3 cellular contexts compared by ENCODE assay signal in the genomic region with DNA sequence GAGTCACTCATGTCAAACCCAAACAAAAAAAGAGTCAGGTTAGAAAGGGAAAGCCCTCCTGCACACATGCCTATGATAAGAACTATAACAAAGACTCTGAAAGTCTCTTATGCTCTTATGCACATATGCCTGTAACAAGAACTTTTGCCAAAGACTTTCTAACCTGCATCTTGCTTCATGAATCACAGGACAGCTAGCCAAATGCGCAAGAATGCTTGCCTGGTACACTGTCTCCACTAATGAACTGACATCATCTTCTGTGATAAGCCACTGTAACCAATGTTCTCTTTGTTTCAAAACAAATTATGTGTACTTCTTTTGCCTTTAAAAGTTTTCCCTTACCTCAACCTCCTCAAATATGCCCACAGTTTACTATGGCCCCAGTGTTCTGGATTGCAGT.
A peak's percentile ranks its signal among the peaks of the same experiment; 100 is the strongest.
TF ChIP-seq lines count a peak whose summit lies in the region.

No MANE protein-coding gene starts in this region.

TF ChIP-seq in K562, 482 proteins besides CTCF, POLR2A, EP300 and RAD21:
- TF ChIP-seq MYNN (IDR thresholded peaks at IDR 0.05) (no peak), MYNN (CRISPR knock-in tag; IDR thresholded peaks at IDR 0.05) (no peak), PTTG1 (tag; IDR thresholded peaks at IDR 0.05; ENCODE audit: low read depth) (peak; percentile 64; the same call in 1 of the 2 replicates)

TF ChIP-seq in WTC11, 78 proteins besides CTCF, POLR2A, EP300 and RAD21:
- TF ChIP-seq, protein P1, sequence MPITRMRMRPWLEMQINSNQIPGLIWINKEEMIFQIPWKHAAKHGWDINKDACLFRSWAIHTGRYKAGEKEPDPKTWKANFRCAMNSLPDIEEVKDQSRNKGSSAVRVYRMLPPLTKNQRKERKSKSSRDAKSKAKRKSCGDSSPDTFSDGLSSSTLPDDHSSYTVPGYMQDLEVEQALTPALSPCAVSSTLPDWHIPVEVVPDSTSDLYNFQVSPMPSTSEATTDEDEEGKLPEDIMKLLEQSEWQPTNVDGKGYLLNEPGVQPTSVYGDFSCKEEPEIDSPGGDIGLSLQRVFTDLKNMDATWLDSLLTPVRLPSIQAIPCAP (CRISPR knock-in tag; IDR thresholded peaks at IDR 0.05): no peak
- TF ChIP-seq, protein P2, sequence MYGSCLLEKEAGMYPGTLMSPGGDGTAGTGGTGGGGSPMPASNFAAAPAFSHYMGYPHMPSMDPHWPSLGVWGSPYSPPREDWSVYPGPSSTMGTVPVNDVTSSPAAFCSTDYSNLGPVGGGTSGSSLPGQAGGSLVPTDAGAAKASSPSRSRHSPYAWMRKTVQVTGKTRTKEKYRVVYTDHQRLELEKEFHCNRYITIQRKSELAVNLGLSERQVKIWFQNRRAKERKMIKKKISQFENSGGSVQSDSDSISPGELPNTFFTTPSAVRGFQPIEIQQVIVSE (CRISPR knock-in tag; IDR thresholded peaks at IDR 0.05; ENCODE audit: borderline replicate concordance): no peak
- no peak for TF ChIP-seq NFE2L1 (CRISPR knock-in tag; IDR thresholded peaks at IDR 0.05)
- TF ChIP-seq IRF2 (CRISPR knock-in tag; IDR thresholded peaks at IDR 0.05; ENCODE audit: borderline replicate concordance, low read depth): no peak
- no peak for TF ChIP-seq NFATC4 (CRISPR knock-in tag; IDR thresholded peaks at IDR 0.05)
- TF ChIP-seq ELF4 (CRISPR knock-in tag; IDR thresholded peaks at IDR 0.05; ENCODE audit: low read depth): no peak
- TF ChIP-seq, protein P3, sequence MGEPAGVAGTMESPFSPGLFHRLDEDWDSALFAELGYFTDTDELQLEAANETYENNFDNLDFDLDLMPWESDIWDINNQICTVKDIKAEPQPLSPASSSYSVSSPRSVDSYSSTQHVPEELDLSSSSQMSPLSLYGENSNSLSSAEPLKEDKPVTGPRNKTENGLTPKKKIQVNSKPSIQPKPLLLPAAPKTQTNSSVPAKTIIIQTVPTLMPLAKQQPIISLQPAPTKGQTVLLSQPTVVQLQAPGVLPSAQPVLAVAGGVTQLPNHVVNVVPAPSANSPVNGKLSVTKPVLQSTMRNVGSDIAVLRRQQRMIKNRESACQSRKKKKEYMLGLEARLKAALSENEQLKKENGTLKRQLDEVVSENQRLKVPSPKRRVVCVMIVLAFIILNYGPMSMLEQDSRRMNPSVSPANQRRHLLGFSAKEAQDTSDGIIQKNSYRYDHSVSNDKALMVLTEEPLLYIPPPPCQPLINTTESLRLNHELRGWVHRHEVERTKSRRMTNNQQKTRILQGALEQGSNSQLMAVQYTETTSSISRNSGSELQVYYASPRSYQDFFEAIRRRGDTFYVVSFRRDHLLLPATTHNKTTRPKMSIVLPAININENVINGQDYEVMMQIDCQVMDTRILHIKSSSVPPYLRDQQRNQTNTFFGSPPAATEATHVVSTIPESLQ (CRISPR knock-in tag; IDR thresholded peaks at IDR 0.05): no peak
- TF ChIP-seq NR3C1 (CRISPR knock-in tag; conservative IDR thresholded peaks at IDR 0.05; ENCODE audit: low read depth): no peak
- no peak for TF ChIP-seq MXD4 (CRISPR knock-in tag; IDR thresholded peaks at IDR 0.05; ENCODE audit: borderline replicate concordance)
- TF ChIP-seq, protein P4, sequence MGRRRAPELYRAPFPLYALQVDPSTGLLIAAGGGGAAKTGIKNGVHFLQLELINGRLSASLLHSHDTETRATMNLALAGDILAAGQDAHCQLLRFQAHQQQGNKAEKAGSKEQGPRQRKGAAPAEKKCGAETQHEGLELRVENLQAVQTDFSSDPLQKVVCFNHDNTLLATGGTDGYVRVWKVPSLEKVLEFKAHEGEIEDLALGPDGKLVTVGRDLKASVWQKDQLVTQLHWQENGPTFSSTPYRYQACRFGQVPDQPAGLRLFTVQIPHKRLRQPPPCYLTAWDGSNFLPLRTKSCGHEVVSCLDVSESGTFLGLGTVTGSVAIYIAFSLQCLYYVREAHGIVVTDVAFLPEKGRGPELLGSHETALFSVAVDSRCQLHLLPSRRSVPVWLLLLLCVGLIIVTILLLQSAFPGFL (CRISPR knock-in tag; IDR thresholded peaks at IDR 0.05; ENCODE audit: borderline replicate concordance): no peak
- TF ChIP-seq FOXP1 (CRISPR knock-in tag; IDR thresholded peaks at IDR 0.05; ENCODE audit: borderline replicate concordance): no peak
- no peak for TF ChIP-seq KAT7 (CRISPR knock-in tag; IDR thresholded peaks at IDR 0.05; ENCODE audit: borderline replicate concordance)
- TF ChIP-seq ZNF416 (CRISPR knock-in tag; IDR thresholded peaks at IDR 0.05): no peak
- TF ChIP-seq, protein P5, sequence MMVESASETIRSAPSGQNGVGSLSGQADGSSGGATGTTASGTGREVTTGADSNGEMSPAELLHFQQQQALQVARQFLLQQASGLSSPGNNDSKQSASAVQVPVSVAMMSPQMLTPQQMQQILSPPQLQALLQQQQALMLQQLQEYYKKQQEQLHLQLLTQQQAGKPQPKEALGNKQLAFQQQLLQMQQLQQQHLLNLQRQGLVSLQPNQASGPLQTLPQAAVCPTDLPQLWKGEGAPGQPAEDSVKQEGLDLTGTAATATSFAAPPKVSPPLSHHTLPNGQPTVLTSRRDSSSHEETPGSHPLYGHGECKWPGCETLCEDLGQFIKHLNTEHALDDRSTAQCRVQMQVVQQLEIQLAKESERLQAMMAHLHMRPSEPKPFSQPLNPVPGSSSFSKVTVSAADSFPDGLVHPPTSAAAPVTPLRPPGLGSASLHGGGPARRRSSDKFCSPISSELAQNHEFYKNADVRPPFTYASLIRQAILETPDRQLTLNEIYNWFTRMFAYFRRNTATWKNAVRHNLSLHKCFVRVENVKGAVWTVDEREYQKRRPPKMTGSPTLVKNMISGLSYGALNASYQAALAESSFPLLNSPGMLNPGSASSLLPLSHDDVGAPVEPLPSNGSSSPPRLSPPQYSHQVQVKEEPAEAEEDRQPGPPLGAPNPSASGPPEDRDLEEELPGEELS (CRISPR knock-in tag; IDR thresholded peaks at IDR 0.05): no peak
- no peak for TF ChIP-seq ETV6 (CRISPR knock-in tag; IDR thresholded peaks at IDR 0.05)

TF ChIP-seq in SK-N-SH, 30 proteins besides CTCF, POLR2A, EP300 and RAD21:
- no peak for TF ChIP-seq POLR2AphosphoS5 (IDR thresholded peaks at IDR 0.05; ENCODE audit: low read depth, low read length)
- TF ChIP-seq NFIC (IDR thresholded peaks at IDR 0.05; ENCODE audit: borderline replicate concordance): no peak
- no peak for TF ChIP-seq FOXJ3 (CRISPR knock-in tag; IDR thresholded peaks at IDR 0.05)
- no peak for TF ChIP-seq TCF12 (IDR thresholded peaks at IDR 0.05)
- TF ChIP-seq, protein P6, sequence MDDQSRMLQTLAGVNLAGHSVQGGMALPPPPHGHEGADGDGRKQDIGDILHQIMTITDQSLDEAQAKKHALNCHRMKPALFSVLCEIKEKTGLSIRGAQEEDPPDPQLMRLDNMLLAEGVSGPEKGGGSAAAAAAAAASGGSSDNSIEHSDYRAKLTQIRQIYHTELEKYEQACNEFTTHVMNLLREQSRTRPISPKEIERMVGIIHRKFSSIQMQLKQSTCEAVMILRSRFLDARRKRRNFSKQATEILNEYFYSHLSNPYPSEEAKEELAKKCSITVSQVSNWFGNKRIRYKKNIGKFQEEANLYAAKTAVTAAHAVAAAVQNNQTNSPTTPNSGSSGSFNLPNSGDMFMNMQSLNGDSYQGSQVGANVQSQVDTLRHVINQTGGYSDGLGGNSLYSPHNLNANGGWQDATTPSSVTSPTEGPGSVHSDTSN (IDR thresholded peaks at IDR 0.05): no peak
- no peak for TF ChIP-seq RXRA (IDR thresholded peaks at IDR 0.05; ENCODE audit: borderline replicate concordance, low read depth)
- TF ChIP-seq, protein P7, sequence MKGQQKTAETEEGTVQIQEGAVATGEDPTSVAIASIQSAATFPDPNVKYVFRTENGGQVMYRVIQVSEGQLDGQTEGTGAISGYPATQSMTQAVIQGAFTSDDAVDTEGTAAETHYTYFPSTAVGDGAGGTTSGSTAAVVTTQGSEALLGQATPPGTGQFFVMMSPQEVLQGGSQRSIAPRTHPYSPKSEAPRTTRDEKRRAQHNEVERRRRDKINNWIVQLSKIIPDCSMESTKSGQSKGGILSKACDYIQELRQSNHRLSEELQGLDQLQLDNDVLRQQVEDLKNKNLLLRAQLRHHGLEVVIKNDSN (IDR thresholded peaks at IDR 0.05; ENCODE audit: borderline replicate concordance, low read depth): no peak
- TF ChIP-seq, protein P8, sequence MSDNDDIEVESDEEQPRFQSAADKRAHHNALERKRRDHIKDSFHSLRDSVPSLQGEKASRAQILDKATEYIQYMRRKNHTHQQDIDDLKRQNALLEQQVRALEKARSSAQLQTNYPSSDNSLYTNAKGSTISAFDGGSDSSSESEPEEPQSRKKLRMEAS (IDR thresholded peaks at IDR 0.05; ENCODE audit: low read depth): no peak
- TF ChIP-seq GATA2 (CRISPR knock-in tag; IDR thresholded peaks at IDR 0.05): no peak
- TF ChIP-seq, protein P9, sequence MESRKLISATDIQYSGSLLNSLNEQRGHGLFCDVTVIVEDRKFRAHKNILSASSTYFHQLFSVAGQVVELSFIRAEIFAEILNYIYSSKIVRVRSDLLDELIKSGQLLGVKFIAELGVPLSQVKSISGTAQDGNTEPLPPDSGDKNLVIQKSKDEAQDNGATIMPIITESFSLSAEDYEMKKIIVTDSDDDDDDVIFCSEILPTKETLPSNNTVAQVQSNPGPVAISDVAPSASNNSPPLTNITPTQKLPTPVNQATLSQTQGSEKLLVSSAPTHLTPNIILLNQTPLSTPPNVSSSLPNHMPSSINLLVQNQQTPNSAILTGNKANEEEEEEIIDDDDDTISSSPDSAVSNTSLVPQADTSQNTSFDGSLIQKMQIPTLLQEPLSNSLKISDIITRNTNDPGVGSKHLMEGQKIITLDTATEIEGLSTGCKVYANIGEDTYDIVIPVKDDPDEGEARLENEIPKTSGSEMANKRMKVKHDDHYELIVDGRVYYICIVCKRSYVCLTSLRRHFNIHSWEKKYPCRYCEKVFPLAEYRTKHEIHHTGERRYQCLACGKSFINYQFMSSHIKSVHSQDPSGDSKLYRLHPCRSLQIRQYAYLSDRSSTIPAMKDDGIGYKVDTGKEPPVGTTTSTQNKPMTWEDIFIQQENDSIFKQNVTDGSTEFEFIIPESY (IDR thresholded peaks at IDR 0.05; ENCODE audit: borderline replicate concordance, low read depth): no peak
- TF ChIP-seq CHD2 (IDR thresholded peaks at IDR 0.05; ENCODE audit: low read length, partially characterized antibody): no peak
- no peak for TF ChIP-seq ELF1 (IDR thresholded peaks at IDR 0.05)
- TF ChIP-seq GABPA (IDR thresholded peaks at IDR 0.05; ENCODE audit: low read depth): no peak
- TF ChIP-seq TAF1 (IDR thresholded peaks at IDR 0.05; ENCODE audit: borderline replicate concordance, low read depth, low read length): no peak
- TF ChIP-seq, protein P10, sequence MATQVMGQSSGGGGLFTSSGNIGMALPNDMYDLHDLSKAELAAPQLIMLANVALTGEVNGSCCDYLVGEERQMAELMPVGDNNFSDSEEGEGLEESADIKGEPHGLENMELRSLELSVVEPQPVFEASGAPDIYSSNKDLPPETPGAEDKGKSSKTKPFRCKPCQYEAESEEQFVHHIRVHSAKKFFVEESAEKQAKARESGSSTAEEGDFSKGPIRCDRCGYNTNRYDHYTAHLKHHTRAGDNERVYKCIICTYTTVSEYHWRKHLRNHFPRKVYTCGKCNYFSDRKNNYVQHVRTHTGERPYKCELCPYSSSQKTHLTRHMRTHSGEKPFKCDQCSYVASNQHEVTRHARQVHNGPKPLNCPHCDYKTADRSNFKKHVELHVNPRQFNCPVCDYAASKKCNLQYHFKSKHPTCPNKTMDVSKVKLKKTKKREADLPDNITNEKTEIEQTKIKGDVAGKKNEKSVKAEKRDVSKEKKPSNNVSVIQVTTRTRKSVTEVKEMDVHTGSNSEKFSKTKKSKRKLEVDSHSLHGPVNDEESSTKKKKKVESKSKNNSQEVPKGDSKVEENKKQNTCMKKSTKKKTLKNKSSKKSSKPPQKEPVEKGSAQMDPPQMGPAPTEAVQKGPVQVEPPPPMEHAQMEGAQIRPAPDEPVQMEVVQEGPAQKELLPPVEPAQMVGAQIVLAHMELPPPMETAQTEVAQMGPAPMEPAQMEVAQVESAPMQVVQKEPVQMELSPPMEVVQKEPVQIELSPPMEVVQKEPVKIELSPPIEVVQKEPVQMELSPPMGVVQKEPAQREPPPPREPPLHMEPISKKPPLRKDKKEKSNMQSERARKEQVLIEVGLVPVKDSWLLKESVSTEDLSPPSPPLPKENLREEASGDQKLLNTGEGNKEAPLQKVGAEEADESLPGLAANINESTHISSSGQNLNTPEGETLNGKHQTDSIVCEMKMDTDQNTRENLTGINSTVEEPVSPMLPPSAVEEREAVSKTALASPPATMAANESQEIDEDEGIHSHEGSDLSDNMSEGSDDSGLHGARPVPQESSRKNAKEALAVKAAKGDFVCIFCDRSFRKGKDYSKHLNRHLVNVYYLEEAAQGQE (IDR thresholded peaks at IDR 0.05; ENCODE audit: low read depth, low read length): no peak
- no peak for TF ChIP-seq SMC3 (IDR thresholded peaks at IDR 0.05; ENCODE audit: low read depth, low read length)
